In genomic region chr11:18493310-18493709, GRCh38 we compare ENCODE assay signal across 33 cellular contexts. TPM values are rescaled to one million over a fixed set of nuclear protein-coding genes. Genes with fewer than 3 reads are reported as not detected.
DNase-seq lines count a peak whose midpoint lies in the region; ATAC-seq and TF ChIP-seq lines count a peak whose summit lies in the region.
"Had no signal": no experiment of that assay in that cellular context is flagged by ENCODE, and none has a peak within 500 bp of the region (broad histone marks: within the 10 kb centered on the region; RNA-seq: fewer than 3 reads in every experiment).

No MANE protein-coding gene starts in this region.

- CTCF ChIA-PET in PC-3 (lab: Charles Lee): interaction anchor here (1.2 to 1.9 kb wide), 2 partner anchors 83 to 249 kb away, joined by 4 to 7 read pairs; no protein-coding TSS in a partner anchor

- no peaks in the 10 kb centered on the region for H3K79me2 ChIP-seq in PC-3 (ENCODE audit: low read length)

- peak overlapping the region; percentile 26; the same call in 1 of the 2 replicates for H3K9ac ChIP-seq in PC-3 (ENCODE audit: low read length)

- H3K27ac Mint-ChIP-seq in stimulated activated effector memory CD8-positive, alpha-beta T cell treated with anti-CD3 and anti-CD28 coated beads, Interleukin-12 subunit alpha, Interleukin-12 subunit beta, amount 100 ng/mL, for 72 hours: peak overlapping the region; percentile 54
- H3K27ac Mint-ChIP-seq: activated CD4-positive, alpha-beta T cell treated with anti-CD3 and anti-CD28 coated beads for 36 hours; activated CD8-positive, alpha-beta T cell treated with anti-CD3 and anti-CD28 coated beads, Interleukin-2, amount 10 ng/mL, durations not matched to agents 7 days and 5 days; activated naive CD8-positive, alpha-beta T cell had no signal

- H3K4me1 Mint-ChIP-seq in stimulated activated effector memory CD8-positive, alpha-beta T cell treated with anti-CD3 and anti-CD28 coated beads, Interleukin-12 subunit alpha, Interleukin-12 subunit beta, amount 100 ng/mL, for 72 hours: peaks cover 10% of the 10 kb centered on the region

- intact Hi-C loops in PC-3 (cut with micrococcal nuclease) (loop anchor here (2.0 to 10.0 kb wide), 3 partner anchors 33 to 169 kb away; partner anchors contain the start of genes GTF2H1, HPS5 and TSG101), left lung (cut with DNase I) (no loop called here)

- H3K27ac ChIP-seq in PC-3 (ENCODE audit: low read length): peak overlapping the region; percentile 87
- peak overlapping the region; percentile 10 to 39 for H3K27ac ChIP-seq in left lung
- H3K27ac ChIP-seq: colonic mucosa, prostate gland, SJCRH30, suprapubic skin, VCaP had no signal

- BruUV-seq in PC-3 (replicated peaks; lab: Mats Ljungman, UMichigan): no TSS peak

- peak overlapping the region; percentile 33 for H3K4me3 ChIP-seq in PC-3 (ENCODE audit: low read length)
- no peak overlapping the region for H3K4me3 ChIP-seq in left lung
- H3K4me3 ChIP-seq: breast epithelium, colonic mucosa, prostate gland, SJCRH30, suprapubic skin had no signal

- H4K20me1 ChIP-seq in PC-3 (ENCODE audit: low read length): no peaks in the 10 kb centered on the region

- H3K9me2 ChIP-seq in PC-3 (replicated peaks; ENCODE audit: low read length): no peaks in the 10 kb centered on the region

- no peak overlapping the region for H2AFZ ChIP-seq in PC-3 (ENCODE audit: low read length)

- ATAC-seq in PC-3 (peak; percentile 85), left lung (peak; percentile 35), GM21786 (IDR thresholded peaks at IDR 0.05; ENCODE audit: unreplicated experiment) (no peak)
- ATAC-seq in stimulated activated effector memory CD8-positive, alpha-beta T cell treated with anti-CD3 and anti-CD28 coated beads, Interleukin-12 subunit alpha, Interleukin-12 subunit beta, amount 100 ng/mL, for 72 hours: no peak
- ATAC-seq: activated CD4-positive, alpha-beta T cell treated with anti-CD3 and anti-CD28 coated beads for 36 hours; activated CD8-positive, alpha-beta T cell treated with anti-CD3 and anti-CD28 coated beads, Interleukin-2, amount 10 ng/mL, durations not matched to agents 7 days and 5 days; left cardiac atrium; sciatic nerve had no signal

- no peak overlapping the region for H3K4me3 Mint-ChIP-seq in stimulated activated effector memory CD8-positive, alpha-beta T cell treated with anti-CD3 and anti-CD28 coated beads, Interleukin-12 subunit alpha, Interleukin-12 subunit beta, amount 100 ng/mL, for 72 hours
- H3K4me3 Mint-ChIP-seq: activated CD4-positive, alpha-beta T cell treated with anti-CD3 and anti-CD28 coated beads for 36 hours; activated CD8-positive, alpha-beta T cell treated with anti-CD3 and anti-CD28 coated beads, Interleukin-2, amount 10 ng/mL, durations not matched to agents 7 days and 5 days; activated naive CD8-positive, alpha-beta T cell had no signal

- DNase-seq in NCI-H2196 (lab: John Stamatoyannopoulos, UW; ENCODE audit: unreplicated experiment) (peak; percentile 29), NCI-H2196 treated with DMSO at 0.1 percent for 48 hours (lab: John Stamatoyannopoulos, UW; ENCODE audit: unreplicated experiment) (no peak), PC-3 (peak; percentile 81), left lung (no peak), cerebellar cortex (ENCODE audit: low spot score) (no peak), KBM-7 (no peak)
- DNase-seq in stimulated activated effector memory CD8-positive, alpha-beta T cell treated with anti-CD3 and anti-CD28 coated beads, Interleukin-12 subunit alpha, Interleukin-12 subunit beta, amount 100 ng/mL, for 72 hours (ENCODE audit: low spot score in 2 of 2): no peak
- DNase-seq: activated CD4-positive, alpha-beta T cell treated with anti-CD3 and anti-CD28 coated beads for 36 hours; activated CD8-positive, alpha-beta T cell treated with anti-CD3 and anti-CD28 coated beads, Interleukin-2, amount 10 ng/mL, durations not matched to agents 7 days and 5 days; activated effector memory CD4-positive, alpha-beta T cell treated with anti-CD3 and anti-CD28 coated beads, Interleukin-2, amount 50 U/mL, for 16 hours; colonic mucosa; DMS 273 treated with DMSO at 0.1 percent for 48 hours; effector CD4-positive, alpha-beta T cell; hypothalamus; left cardiac atrium; MV-4-11; NCI-H1436; NCI-H446; NCI-H748 treated with DMSO at 0.1 percent for 48 hours; stimulated activated CD4-positive, alpha-beta T cell treated with anti-CD3 and anti-CD28 coated beads, Interleukin-15, amount 100 ng/mL, for 24 hours; stimulated activated naive CD4-positive, alpha-beta T cell; T-helper 9 cell had no signal

- peaks cover 62% of the 10 kb centered on the region for H3K4me1 ChIP-seq in PC-3 (ENCODE audit: insufficient read depth, low read length)
- H3K4me1 ChIP-seq in left lung: peaks cover 0 to 5% of the 10 kb centered on the region in 2 donors
- H3K4me1 ChIP-seq: breast epithelium, colonic mucosa, prostate gland, SJCRH30, suprapubic skin had no signal

- peaks cover 81% of the 10 kb centered on the region for H3K36me3 Mint-ChIP-seq in stimulated activated effector memory CD8-positive, alpha-beta T cell treated with anti-CD3 and anti-CD28 coated beads, Interleukin-12 subunit alpha, Interleukin-12 subunit beta, amount 100 ng/mL, for 72 hours

- in situ Hi-C loops in KBM-7 (cut with MboI; ENCODE audit: low pct_unique_long_range_greater_than_20kb, low sequenced_read_pairs): no loop called here

- H3K9me3 Mint-ChIP-seq in stimulated activated effector memory CD8-positive, alpha-beta T cell treated with anti-CD3 and anti-CD28 coated beads, Interleukin-12 subunit alpha, Interleukin-12 subunit beta, amount 100 ng/mL, for 72 hours: no peaks in the 10 kb centered on the region

- TF ChIP-seq CTCF in PC-3 (conservative IDR thresholded peaks at IDR 0.05; ENCODE audit: low read depth, low read length): no peak
- no peak for TF ChIP-seq CTCF in left lung (IDR thresholded peaks at IDR 0.05)

- no peaks in the 10 kb centered on the region for H3K36me3 ChIP-seq in PC-3 (ENCODE audit: low read depth, low read length)
- H3K36me3 ChIP-seq in left lung: peaks cover 0 to 47% of the 10 kb centered on the region in 2 donors
- H3K36me3 ChIP-seq: breast epithelium, colonic mucosa, prostate gland had no signal

- peaks cover 12% of the 10 kb centered on the region for H3F3A ChIP-seq in PC-3 (ENCODE audit: low read length, unreplicated experiment)

- H3K9me3 ChIP-seq in PC-3 (ENCODE audit: low read length) (no peaks in the 10 kb centered on the region), left lung (no peaks in the 10 kb centered on the region)
- H3K9me3 ChIP-seq: breast epithelium, colonic mucosa, prostate gland, SJCRH30, suprapubic skin had no signal

- peak overlapping the region; percentile 72 for H3K4me2 ChIP-seq in PC-3 (ENCODE audit: low read length)

- no peaks in the 10 kb centered on the region for H3K27me3 ChIP-seq in PC-3 (ENCODE audit: low read length)
- H3K27me3 ChIP-seq in left lung: no peaks in the 10 kb centered on the region
- H3K27me3 ChIP-seq: breast epithelium, colonic mucosa, SJCRH30, suprapubic skin had no signal

- POLR2A ChIA-PET in PC-3 (lab: Charles Lee; ENCODE audit: unreplicated experiment): interaction anchor here (0.6 to 1.4 kb wide), 3 partner anchors 11 to 1443 kb away, joined by 3 to 11 read pairs (median 4); partner anchors contain the start of gene TSG101

RNA-seq across cellular contexts. Expression of gene TSG101, which starts 33.4 kb away (rescaled TPM):
- total RNA-seq in PC-3 (2014; rRNA removed) (42.2 and 46.9 TPM in 2 replicates), left lung (10 to 100 TPM; 50.5 to 52.8 TPM)

RNA-seq across cellular contexts. Expression of gene LDHAL6A, which starts 37.7 kb away (rescaled TPM):
- total RNA-seq in PC-3 (2014; rRNA removed) (not detected in 2 replicates), left lung (not detected)
- total RNA-seq: activated CD4-positive, alpha-beta T cell treated with anti-CD3 and anti-CD28 coated beads for 36 hours; activated CD8-positive, alpha-beta T cell treated with anti-CD3 and anti-CD28 coated beads, Interleukin-2, amount 10 ng/mL, durations not matched to agents 7 days and 5 days; breast epithelium; colonic mucosa; G401; left cardiac atrium; LHCN-M2; sciatic nerve; SJCRH30; suprapubic skin; urinary bladder had no signal

Comparison
In these comparisons a context has a peak if more than half of its experiments do, and no peak if none do; other contexts are left out.
1. DNase-seq: peak in NCI-H2196 (single experiment) and PC-3 (single experiment); none in NCI-H2196 treated with DMSO at 0.1 percent for 48 hours (single experiment), left lung (0 of 2), stimulated activated effector memory CD8-positive, alpha-beta T cell treated with anti-CD3 and anti-CD28 coated beads, Interleukin-12 subunit alpha, Interleukin-12 subunit beta, amount 100 ng/mL, for 72 hours (0 of 2), cerebellar cortex (single experiment) and KBM-7 (single experiment).
2. ATAC-seq: peak in PC-3 (single experiment) and left lung (single experiment); none in stimulated activated effector memory CD8-positive, alpha-beta T cell treated with anti-CD3 and anti-CD28 coated beads, Interleukin-12 subunit alpha, Interleukin-12 subunit beta, amount 100 ng/mL, for 72 hours (single experiment) and GM21786 (single experiment).